In the genomic region with DNA sequence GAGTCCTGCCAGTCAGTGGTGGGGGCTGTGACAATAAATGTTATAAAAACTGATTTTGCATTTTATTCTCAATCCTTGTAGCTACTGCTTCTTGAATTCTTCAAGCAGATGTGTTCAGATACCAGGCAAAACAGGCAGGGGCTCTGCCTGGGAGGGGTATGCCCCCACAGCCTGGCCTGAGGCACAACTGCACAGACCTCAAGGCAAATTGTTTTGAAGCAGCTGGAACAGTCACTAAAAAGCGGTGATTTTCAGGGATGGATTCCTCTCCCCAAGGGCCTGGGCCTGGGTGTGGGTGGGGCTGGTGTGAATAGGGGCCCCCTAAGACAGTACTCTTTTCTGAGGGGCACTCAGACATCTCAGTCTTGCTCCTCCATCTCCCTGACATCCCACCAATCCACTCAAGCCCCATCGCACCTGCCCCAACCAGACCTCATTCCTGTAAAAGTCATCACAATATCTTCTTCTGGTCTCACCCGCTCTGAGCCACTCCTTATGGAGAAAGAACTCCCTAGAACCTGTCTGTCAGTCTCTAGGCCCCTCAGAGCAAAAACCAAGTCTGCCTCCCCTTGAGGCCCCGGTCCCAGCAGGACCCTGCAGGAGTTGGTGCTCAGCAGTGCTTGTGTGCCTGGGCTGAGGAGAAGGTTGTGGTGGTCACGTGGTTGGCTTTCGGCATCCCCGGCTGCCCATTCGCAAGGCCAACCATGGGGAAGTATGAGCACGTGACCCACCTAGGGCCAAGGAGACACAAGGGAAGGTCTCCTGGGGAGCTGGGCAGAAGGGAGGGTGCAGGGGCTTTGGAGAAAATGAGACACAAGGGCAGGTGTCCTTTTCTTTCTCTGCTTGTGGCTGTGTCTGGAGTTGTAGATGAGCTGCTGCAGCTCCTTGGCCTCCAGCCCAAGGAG, we compare ENCODE assay signal across 1 cellular context.
TF ChIP-seq lines count a peak whose summit lies in the region.

No MANE protein-coding gene starts in this region.

TF ChIP-seq in GM23338, 12 proteins besides CTCF, POLR2A, EP300 and RAD21 (continued from another document):
- TF ChIP-seq, protein P1, sequence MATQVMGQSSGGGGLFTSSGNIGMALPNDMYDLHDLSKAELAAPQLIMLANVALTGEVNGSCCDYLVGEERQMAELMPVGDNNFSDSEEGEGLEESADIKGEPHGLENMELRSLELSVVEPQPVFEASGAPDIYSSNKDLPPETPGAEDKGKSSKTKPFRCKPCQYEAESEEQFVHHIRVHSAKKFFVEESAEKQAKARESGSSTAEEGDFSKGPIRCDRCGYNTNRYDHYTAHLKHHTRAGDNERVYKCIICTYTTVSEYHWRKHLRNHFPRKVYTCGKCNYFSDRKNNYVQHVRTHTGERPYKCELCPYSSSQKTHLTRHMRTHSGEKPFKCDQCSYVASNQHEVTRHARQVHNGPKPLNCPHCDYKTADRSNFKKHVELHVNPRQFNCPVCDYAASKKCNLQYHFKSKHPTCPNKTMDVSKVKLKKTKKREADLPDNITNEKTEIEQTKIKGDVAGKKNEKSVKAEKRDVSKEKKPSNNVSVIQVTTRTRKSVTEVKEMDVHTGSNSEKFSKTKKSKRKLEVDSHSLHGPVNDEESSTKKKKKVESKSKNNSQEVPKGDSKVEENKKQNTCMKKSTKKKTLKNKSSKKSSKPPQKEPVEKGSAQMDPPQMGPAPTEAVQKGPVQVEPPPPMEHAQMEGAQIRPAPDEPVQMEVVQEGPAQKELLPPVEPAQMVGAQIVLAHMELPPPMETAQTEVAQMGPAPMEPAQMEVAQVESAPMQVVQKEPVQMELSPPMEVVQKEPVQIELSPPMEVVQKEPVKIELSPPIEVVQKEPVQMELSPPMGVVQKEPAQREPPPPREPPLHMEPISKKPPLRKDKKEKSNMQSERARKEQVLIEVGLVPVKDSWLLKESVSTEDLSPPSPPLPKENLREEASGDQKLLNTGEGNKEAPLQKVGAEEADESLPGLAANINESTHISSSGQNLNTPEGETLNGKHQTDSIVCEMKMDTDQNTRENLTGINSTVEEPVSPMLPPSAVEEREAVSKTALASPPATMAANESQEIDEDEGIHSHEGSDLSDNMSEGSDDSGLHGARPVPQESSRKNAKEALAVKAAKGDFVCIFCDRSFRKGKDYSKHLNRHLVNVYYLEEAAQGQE (IDR thresholded peaks at IDR 0.05; ENCODE audit: unreplicated experiment): no peak
- no peak for TF ChIP-seq ZNF331 (CRISPR knock-in tag; IDR thresholded peaks at IDR 0.05; ENCODE audit: low read depth)
- no peak for TF ChIP-seq ZNF114 (CRISPR knock-in tag; IDR thresholded peaks at IDR 0.05)
- TF ChIP-seq ETS1 (IDR thresholded peaks at IDR 0.05): no peak
- no peak for TF ChIP-seq JUNB (IDR thresholded peaks at IDR 0.05; ENCODE audit: unreplicated experiment)
- no peak for TF ChIP-seq ZNF462 (CRISPR knock-in tag; IDR thresholded peaks at IDR 0.05)
- TF ChIP-seq NANOG (IDR thresholded peaks at IDR 0.05; ENCODE audit: borderline replicate concordance): no peak
- TF ChIP-seq EZH2phosphoT487 (IDR thresholded peaks at IDR 0.05; ENCODE audit: unreplicated experiment): no peak
- TF ChIP-seq CREB1 (CRISPR knock-in tag; IDR thresholded peaks at IDR 0.05; ENCODE audit: low read depth): no peak
- TF ChIP-seq STAT1 (IDR thresholded peaks at IDR 0.05; ENCODE audit: unreplicated experiment): no peak
